Comparison of ENCODE assay signal across 10 cellular contexts in genomic region chrX:53481093-53481492, GRCh38. TPM values are rescaled to one million over a fixed set of nuclear protein-coding genes. Genes with fewer than 3 reads are reported as not detected.
DNase-seq lines count a peak whose midpoint lies in the region; ATAC-seq, FAIRE-seq and TF ChIP-seq lines count a peak whose summit lies in the region.
"Had no signal": no experiment of that assay in that cellular context is flagged by ENCODE, and none has a peak within 500 bp of the region (broad histone marks: within the 10 kb centered on the region; RNA-seq: fewer than 3 reads in every experiment).

No MANE protein-coding gene starts in this region.

- H3K27ac Mint-ChIP-seq in chondrocyte (ENCODE audit: unreplicated experiment) = no peak overlapping the region
- no peak overlapping the region for H3K27ac Mint-ChIP-seq in stimulated activated naive B cell treated with anti-CD40 and anti-IgM and Interleukin-4, amounts not matched to agents 10 μg/mL and 1 μg/mL and 100 μg/mL, for 72 hours
- H3K27ac Mint-ChIP-seq: immature natural killer cell had no signal

- no peaks in the 10 kb centered on the region for H3K4me1 Mint-ChIP-seq in chondrocyte (ENCODE audit: low read depth)
- H3K4me1 Mint-ChIP-seq in stimulated activated naive B cell treated with anti-CD40 and anti-IgM and Interleukin-4, amounts not matched to agents 10 μg/mL and 1 μg/mL and 100 μg/mL, for 72 hours = peaks cover 0 to 3% of the 10 kb centered on the region in 2 donors
- H3K4me1 Mint-ChIP-seq: immature natural killer cell had no signal

- no peak overlapping the region for H3K4me3 Mint-ChIP-seq in chondrocyte (ENCODE audit: unreplicated experiment)
- no peak overlapping the region for H3K4me3 Mint-ChIP-seq in stimulated activated naive B cell treated with anti-CD40 and anti-IgM and Interleukin-4, amounts not matched to agents 10 μg/mL and 1 μg/mL and 100 μg/mL, for 72 hours
- H3K4me3 Mint-ChIP-seq: immature natural killer cell had no signal

- peaks cover 2% of the 10 kb centered on the region for H3K27me3 Mint-ChIP-seq in chondrocyte (ENCODE audit: low read depth)
- H3K27me3 Mint-ChIP-seq in stimulated activated naive B cell treated with anti-CD40 and anti-IgM and Interleukin-4, amounts not matched to agents 10 μg/mL and 1 μg/mL and 100 μg/mL, for 72 hours = peaks cover 0 to 28% of the 10 kb centered on the region in 2 donors

- FAIRE-seq in HTR-8/SVneo (lab: Jason Lieb, UNC) = no peak
- FAIRE-seq: GM12891 had no signal

- ATAC-seq in stimulated activated naive B cell treated with anti-CD40 and anti-IgM and Interleukin-4, amounts not matched to agents 10 μg/mL and 1 μg/mL and 100 μg/mL, for 72 hours (replicated peaks) = no peak

- peaks cover 16% of the 10 kb centered on the region for H3K9me3 Mint-ChIP-seq in chondrocyte (ENCODE audit: low read depth)
- no peaks in the 10 kb centered on the region for H3K9me3 Mint-ChIP-seq in stimulated activated naive B cell treated with anti-CD40 and anti-IgM and Interleukin-4, amounts not matched to agents 10 μg/mL and 1 μg/mL and 100 μg/mL, for 72 hours
- H3K9me3 Mint-ChIP-seq: immature natural killer cell had no signal

- peak; percentile 1 to 4 for DNase-seq in stimulated activated CD4-positive, alpha-beta T cell treated with anti-CD3 and anti-CD28 coated beads, Interleukin-2, amount 100 ng/mL, for 48 hours
- no peak for DNase-seq in stimulated activated CD4-positive, alpha-beta T cell treated with anti-CD3 and anti-CD28 coated beads, Interleukin-1b, Interleukin-23, amount 100 ng/mL, for 48 hours
- DNase-seq in NCI-H1105 treated with DMSO at 0.1 percent for 48 hours (lab: John Stamatoyannopoulos, UW) (peak; percentile 4), chondrocyte (ENCODE audit: low spot score) (no peak), UCSD-AML1 (lab: John Stamatoyannopoulos, UW; ENCODE audit: unreplicated experiment) (no peak), HTR-8/SVneo (ENCODE audit: insufficient read length, low spot score) (no peak), globus pallidus (ENCODE audit: low spot score) (no peak)
- DNase-seq in stimulated activated naive B cell treated with anti-CD40 and anti-IgM and Interleukin-4, amounts not matched to agents 10 μg/mL and 1 μg/mL and 100 μg/mL, for 72 hours = no peak
- DNase-seq: immature natural killer cell had no signal

- H3K36me3 Mint-ChIP-seq in chondrocyte (ENCODE audit: low read depth) = no peaks in the 10 kb centered on the region
- no peaks in the 10 kb centered on the region for H3K36me3 Mint-ChIP-seq in stimulated activated naive B cell treated with anti-CD40 and anti-IgM and Interleukin-4, amounts not matched to agents 10 μg/mL and 1 μg/mL and 100 μg/mL, for 72 hours
- H3K36me3 Mint-ChIP-seq: immature natural killer cell had no signal

- TF ChIP-seq CTCF in chondrocyte (IDR thresholded peaks at IDR 0.05) = peak; percentile 37

RNA-seq across cellular contexts. Expression of gene HSD17B10, which starts 46.9 kb away (rescaled TPM):
- 69.4 to 91.4 TPM (median 72.3 TPM) in 3 replicates for total RNA-seq in chondrocyte

RNA-seq across cellular contexts. Expression of gene RIBC1, which starts 58.4 kb away (rescaled TPM):
- 0.38 to 0.99 TPM (median 0.60 TPM) in 3 replicates for total RNA-seq in chondrocyte

RNA-seq across cellular contexts. Expression of gene SMC1A, which starts 58.6 kb away (rescaled TPM):
- total RNA-seq in chondrocyte = 42.8 to 69.5 TPM (median 44.4 TPM) in 3 replicates

Comparison
In these comparisons a context has a peak if more than half of its experiments do, and no peak if none do; other contexts are left out.
1. DNase-seq: peak in stimulated activated CD4-positive, alpha-beta T cell treated with anti-CD3 and anti-CD28 coated beads, Interleukin-2, amount 100 ng/mL, for 48 hours (2 of 2) and NCI-H1105 treated with DMSO at 0.1 percent for 48 hours (single experiment); none in stimulated activated CD4-positive, alpha-beta T cell treated with anti-CD3 and anti-CD28 coated beads, Interleukin-1b, Interleukin-23, amount 100 ng/mL, for 48 hours (single experiment), chondrocyte (single experiment), UCSD-AML1 (single experiment), stimulated activated naive B cell treated with anti-CD40 and anti-IgM and Interleukin-4, amounts not matched to agents 10 μg/mL and 1 μg/mL and 100 μg/mL, for 72 hours (single experiment), HTR-8/SVneo (single experiment) and globus pallidus (single experiment).